ENCODE assay signal across 8 cellular contexts in the genomic region with DNA sequence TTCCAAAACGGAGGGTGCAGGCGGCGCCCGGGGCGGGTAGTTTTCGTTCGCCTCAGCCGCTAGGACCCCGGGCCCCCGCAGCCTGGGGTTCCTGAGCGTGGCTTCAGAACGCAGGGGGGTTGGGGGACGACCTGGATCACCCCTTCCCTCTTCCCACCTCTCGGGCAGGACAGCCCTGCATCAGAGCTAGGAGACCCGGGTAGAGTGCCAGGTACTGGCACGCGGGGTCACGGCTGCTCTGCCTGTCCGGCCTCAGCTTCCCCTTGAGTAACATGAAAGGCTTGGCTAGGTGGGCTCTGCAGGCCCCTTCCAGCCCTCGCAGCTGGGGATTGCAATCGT. TPM values are rescaled to one million over a fixed set of nuclear protein-coding genes. Genes with fewer than 3 reads are reported as not detected.
DNase-seq lines count a peak whose midpoint lies in the region; ATAC-seq, FAIRE-seq and TF ChIP-seq lines count a peak whose summit lies in the region.

No MANE protein-coding gene starts in this region.

- no peak for ATAC-seq in HG03342 (IDR thresholded peaks at IDR 0.05; ENCODE audit: unreplicated experiment)
- ATAC-seq in foreskin keratinocyte = no peak

- no TSS peak for BruUV-seq in A673 (replicated peaks; lab: Mats Ljungman, UMichigan)

- POLR2A ChIA-PET in A673 (lab: Charles Lee; ENCODE audit: low non-redundant PET) = no interaction called here

- H3K36me3 Mint-ChIP-seq in mesothelial cell of epicardium = peaks cover 6% of the 10 kb centered on the region

- peaks cover 5% of the 10 kb centered on the region for H3K4me1 ChIP-seq in A673 (ENCODE audit: insufficient read depth, low read length, poor library complexity, severe bottlenecking)
- H3K4me1 ChIP-seq in HUES64 (ENCODE audit: insufficient read depth, low read length) = no peaks in the 10 kb centered on the region
- no peaks in the 10 kb centered on the region for H3K4me1 ChIP-seq in foreskin keratinocyte

- 9% methylated on average over 21 of the region's 21 CpGs for WGBS in HUES64

- CTCF ChIA-PET in A673 (lab: Charles Lee) = interaction anchor here (0.6 kb wide), 1 partner anchor 1888 kb away, joined by 4 read pairs; no protein-coding TSS in a partner anchor

- H3K4me3 ChIP-seq in A673 (ENCODE audit: low read depth, low read length, poor library complexity, severe bottlenecking) = peak overlapping the region; percentile 54
- H3K4me3 ChIP-seq in HUES64 (ENCODE audit: low read length) = peak overlapping the region; percentile 81
- H3K4me3 ChIP-seq in bronchial epithelial cell (ENCODE audit: low read depth, low read length) = peak overlapping the region; percentile 60

- H3K27me3 Mint-ChIP-seq in mesothelial cell of epicardium (ENCODE audit: low read depth) = no peaks in the 10 kb centered on the region

- TF ChIP-seq CTCF in A673 (conservative IDR thresholded peaks at IDR 0.05; ENCODE audit: low read depth, low read length) (no peak), bronchial epithelial cell (IDR thresholded peaks at IDR 0.05; ENCODE audit: insufficient read depth, low read length, severe bottlenecking) (no peak), mesothelial cell of epicardium (IDR thresholded peaks at IDR 0.05; ENCODE audit: unreplicated experiment) (no peak), foreskin keratinocyte (conservative IDR thresholded peaks at IDR 0.05) (no peak)

- H3K27ac Mint-ChIP-seq in mesothelial cell of epicardium = no peak overlapping the region

- intact Hi-C loops in A673 (cut with micrococcal nuclease; ENCODE audit: unreplicated experiment) = no loop called here

- H3K9ac ChIP-seq in HUES64 (ENCODE audit: low read depth, low read length) = peak overlapping the region; percentile 55

- in situ Hi-C loops in KBM-7 (cut with MboI; ENCODE audit: low pct_unique_long_range_greater_than_20kb, low sequenced_read_pairs) = no loop called here

- H3K4me1 Mint-ChIP-seq in mesothelial cell of epicardium = peaks cover 27% of the 10 kb centered on the region

- H3K9me3 ChIP-seq in A673 (ENCODE audit: low read depth, low read length, poor library complexity, severe bottlenecking) = no peaks in the 10 kb centered on the region
- H3K9me3 ChIP-seq in HUES64 (ENCODE audit: insufficient read depth, low read depth, low read length) = no peaks in the 10 kb centered on the region

- peak overlapping the region; percentile 97 for H3K4me3 Mint-ChIP-seq in mesothelial cell of epicardium

- H3K9me3 Mint-ChIP-seq in mesothelial cell of epicardium = peaks cover 3% of the 10 kb centered on the region

- H3K27me3 ChIP-seq in A673 (replicated peaks; ENCODE audit: insufficient read depth, low read depth, low read length, poor library complexity) (no peaks in the 10 kb centered on the region), HUES64 (ENCODE audit: insufficient read depth, low read length) (peaks cover 12% of the 10 kb centered on the region; the same call in 1 of the 2 replicates), bronchial epithelial cell (ENCODE audit: control insufficient read depth, insufficient read depth, low read length) (no peaks in the 10 kb centered on the region), foreskin keratinocyte (no peaks in the 10 kb centered on the region)

- H3K36me3 ChIP-seq in A673 (ENCODE audit: insufficient read depth, low read length, poor library complexity, severe bottlenecking) (no peaks in the 10 kb centered on the region), HUES64 (ENCODE audit: insufficient read depth, low read length) (no peaks in the 10 kb centered on the region), bronchial epithelial cell (ENCODE audit: control insufficient read depth, insufficient read depth, low read length) (no peaks in the 10 kb centered on the region)

- H3K27ac ChIP-seq in A673 (ENCODE audit: low read depth, low read length, poor library complexity, severe bottlenecking) = no peak overlapping the region
- H3K27ac ChIP-seq in HUES64 (ENCODE audit: low read depth, low read length) = no peak overlapping the region
- no peak overlapping the region for H3K27ac ChIP-seq in foreskin keratinocyte

- FAIRE-seq in bronchial epithelial cell (lab: Jason Lieb, UNC) = no peak

- DNase-seq in A673 (ENCODE audit: low spot score) (no peak), bronchial epithelial cell (ENCODE audit: low read depth) (no peak), mesothelial cell of epicardium (ENCODE audit: low spot score in 2 of 2, unreplicated experiment in 2 of 2) (no peak), KBM-7 (no peak), SHP77 treated with DMSO at 0.1 percent for 48 hours (lab: John Stamatoyannopoulos, UW) (no peak), foreskin keratinocyte (no peak)

RNA-seq across cellular contexts. Expression of gene DFFB, which starts 0.5 kb away (rescaled TPM):
- 8.9 and 9.2 TPM in 2 replicates for total RNA-seq in A673 (2021)
- 4.5 TPM for polyA plus RNA-seq in HUES64 (2013, experiment 1 of 2)
- polyA plus RNA-seq in HUES64 (2013, experiment 2 of 2) = 5.8 TPM
- 2.6 and 3.9 TPM in 2 replicates for total RNA-seq in bronchial epithelial cell
- 10.7 to 11.0 TPM (median 10.9 TPM) in 3 replicates for total RNA-seq in mesothelial cell of epicardium
- total RNA-seq in foreskin keratinocyte = 4.7 and 5.9 TPM in 2 replicates
- 3.9 and 4.3 TPM in 2 replicates for polyA plus RNA-seq in foreskin keratinocyte

RNA-seq across cellular contexts. Expression of gene CEP104, which starts 0.7 kb away (rescaled TPM):
- 47.9 and 50.8 TPM in 2 replicates for total RNA-seq in A673 (2021)
- polyA plus RNA-seq in HUES64 (2013, experiment 1 of 2) = 15.1 TPM
- 14.8 TPM for polyA plus RNA-seq in HUES64 (2013, experiment 2 of 2)
- 15.3 and 21.5 TPM in 2 replicates for total RNA-seq in bronchial epithelial cell
- 32.2 to 37.0 TPM (median 35.2 TPM) in 3 replicates for total RNA-seq in mesothelial cell of epicardium
- 24.3 and 25.0 TPM in 2 replicates for total RNA-seq in foreskin keratinocyte
- polyA plus RNA-seq in foreskin keratinocyte = 16.5 and 17.7 TPM in 2 replicates

RNA-seq across cellular contexts. Expression of gene C1orf174, which starts 42.3 kb away (rescaled TPM):
- 36.2 and 38.9 TPM in 2 replicates for total RNA-seq in A673 (2021)
- 32.0 TPM for polyA plus RNA-seq in HUES64 (2013, experiment 1 of 2)
- polyA plus RNA-seq in HUES64 (2013, experiment 2 of 2) = 34.2 TPM
- total RNA-seq in bronchial epithelial cell = 36.5 and 45.3 TPM in 2 replicates
- 25.8 to 27.0 TPM (median 26.6 TPM) in 3 replicates for total RNA-seq in mesothelial cell of epicardium
- total RNA-seq in foreskin keratinocyte = 35.7 and 41.1 TPM in 2 replicates
- polyA plus RNA-seq in foreskin keratinocyte = 27.5 and 32.8 TPM in 2 replicates
